ENCODE assay signal across 16 cellular contexts in genomic region chr21:36696390-36696639, GRCh38. TPM values are rescaled to one million over a fixed set of nuclear protein-coding genes. Genes with fewer than 3 reads are reported as not detected.
DNase-seq lines count a peak whose midpoint lies in the region; ATAC-seq and TF ChIP-seq lines count a peak whose summit lies in the region.
"Had no signal": no experiment of that assay in that cellular context is flagged by ENCODE, and none has a peak within 500 bp of the region (broad histone marks: within the 10 kb centered on the region; RNA-seq: fewer than 3 reads in every experiment).

No MANE protein-coding gene starts in this region.

- WGBS in esophagus, 2 donors, result 10% methylated on average over 10 to 11 of the region's 11 CpGs

- H3K4me3 ChIP-seq in GM23338, result peak overlapping the region; percentile 59
- peak overlapping the region; percentile 66 to 75 for H3K4me3 ChIP-seq in esophagus (ENCODE audit: low read depth in 1 of 2, low read length in 2 of 2)
- no peak overlapping the region for H3K4me3 ChIP-seq in neural progenitor cell
- H3K4me3 ChIP-seq: K562 had no signal

- H3K36me3 Mint-ChIP-seq in GM23338 (ENCODE audit: low read depth), result no peaks in the 10 kb centered on the region; the same call in 2 of the 3 replicates
- peaks cover 2% of the 10 kb centered on the region for H3K36me3 Mint-ChIP-seq in neural progenitor cell

- H3K4me1 Mint-ChIP-seq in GM23338 (peaks cover 51% of the 10 kb centered on the region), neural progenitor cell (peaks cover 38% of the 10 kb centered on the region)

- H3K9me3 ChIP-seq in esophagus (ENCODE audit: control insufficient read depth in 2 of 2, insufficient read depth in 1 of 2, low read depth in 1 of 2, low read length in 1 of 2) (peaks cover 0 to 3% of the 10 kb centered on the region in 2 donors), neural progenitor cell (ENCODE audit: low read depth) (no peaks in the 10 kb centered on the region)
- H3K9me3 ChIP-seq: Caco-2 had no signal

- H3K9me3 Mint-ChIP-seq in GM23338 (peaks cover 10% of the 10 kb centered on the region), neural progenitor cell (no peaks in the 10 kb centered on the region)

- H3K36me3 ChIP-seq in GM23338 (ENCODE audit: insufficient read depth) (no peaks in the 10 kb centered on the region), esophagus (ENCODE audit: control insufficient read depth in 2 of 2, insufficient read depth in 2 of 2, low read length in 1 of 2) (peaks cover 0 to 4% of the 10 kb centered on the region in 2 donors), neural progenitor cell (no peaks in the 10 kb centered on the region)

- H3K79me2 ChIP-seq in GM23338 (replicated peaks; ENCODE audit: insufficient read depth), result no peaks in the 10 kb centered on the region
- no peaks in the 10 kb centered on the region for H3K79me2 ChIP-seq in neural progenitor cell (ENCODE audit: low read depth)

- TF ChIP-seq CTCF in GM23338 (conservative IDR thresholded peaks at IDR 0.05; ENCODE audit: low read depth in 2 of 2), result no peak
- no peak for TF ChIP-seq CTCF in RWPE1 (conservative IDR thresholded peaks at IDR 0.05; ENCODE audit: low read depth)
- TF ChIP-seq CTCF in neural progenitor cell (IDR thresholded peaks at IDR 0.05), result no peak

- H2AFZ ChIP-seq in GM23338 (peak overlapping the region; percentile 43; the same call in 1 of the 2 replicates), neural progenitor cell (replicated peaks) (no peak overlapping the region)

- H4K20me1 ChIP-seq in GM23338 (replicated peaks; ENCODE audit: insufficient read depth), result peaks cover 28% of the 10 kb centered on the region
- H4K20me1 ChIP-seq in neural progenitor cell (ENCODE audit: low read depth), result peaks cover 96% of the 10 kb centered on the region

- H3K27me3 ChIP-seq in GM23338 (ENCODE audit: insufficient read depth), result peaks cover 100% of the 10 kb centered on the region
- peaks cover 0 to 4% of the 10 kb centered on the region in 2 donors for H3K27me3 ChIP-seq in esophagus (ENCODE audit: control insufficient read depth in 1 of 2, insufficient read depth in 2 of 2, low read length in 2 of 2)
- peaks cover 100% of the 10 kb centered on the region for H3K27me3 ChIP-seq in neural progenitor cell

- H3K4me2 ChIP-seq in GM23338 (peak overlapping the region; percentile 78), neural progenitor cell (no peak overlapping the region)

- no peak overlapping the region for H3K9ac ChIP-seq in neural progenitor cell

- CTCF ChIA-PET in RWPE1 (lab: Yijun Ruan, JAX), result no interaction called here

- DNase-seq in GM23338 (ENCODE audit: low spot score) (peak; percentile 55), RWPE1 (ENCODE audit: low spot score) (no peak), neural progenitor cell (ENCODE audit: low spot score) (peak; percentile 31)
- DNase-seq in activated CD8-positive, alpha-beta memory T cell treated with anti-CD3 and anti-CD28 coated beads, Interleukin-2, amount 50 U/mL, for 4 hours, result no peak
- DNase-seq: Caco-2; EL; NCI-H1417 treated with DMSO at 0.1 percent for 48 hours; NCI-H2029; NCI-H446 treated with DMSO at 0.1 percent for 48 hours; NK-92 treated with Interleukin-12 subunit alpha and Interleukin-12 subunit beta, amount 100 ng/mL, for 24 hours; SIG-M5 had no signal

- peaks cover 10% of the 10 kb centered on the region for H3F3A ChIP-seq in GM23338 (replicated peaks; ENCODE audit: low read depth)
- peaks cover 28% of the 10 kb centered on the region for H3F3A ChIP-seq in neural progenitor cell (ENCODE audit: low read depth)

- H3K27ac Mint-ChIP-seq in GM23338 (no peak overlapping the region), neural progenitor cell (no peak overlapping the region)

- ATAC-seq in GM23338 (no peak), HG03045 (IDR thresholded peaks at IDR 0.05; ENCODE audit: unreplicated experiment) (no peak), GM21390 (IDR thresholded peaks at IDR 0.05; ENCODE audit: unreplicated experiment) (no peak)
- ATAC-seq: K562 had no signal

- H3K27ac ChIP-seq in GM23338 (ENCODE audit: low read depth), result no peak overlapping the region
- H3K27ac ChIP-seq in RWPE1, result peak overlapping the region; percentile 94
- H3K27ac ChIP-seq in esophagus (ENCODE audit: low read depth in 2 of 2, low read length in 1 of 2), result peak overlapping the region; percentile 51 to 90
- no peak overlapping the region for H3K27ac ChIP-seq in neural progenitor cell

- H3K4me3 Mint-ChIP-seq in GM23338, result peak overlapping the region; percentile 23; the same call in 2 of the 3 replicates
- no peak overlapping the region for H3K4me3 Mint-ChIP-seq in neural progenitor cell

- POLR2A ChIA-PET in RWPE1 (lab: Yijun Ruan, JAX; ENCODE audit: low non-redundant PET), result no interaction called here

- H3K9me2 ChIP-seq in GM23338 (ENCODE audit: insufficient read depth), result no peaks in the 10 kb centered on the region

- peaks cover 95% of the 10 kb centered on the region for H3K27me3 Mint-ChIP-seq in GM23338 (ENCODE audit: insufficient read depth, low read depth, poor library complexity)
- peaks cover 81% of the 10 kb centered on the region for H3K27me3 Mint-ChIP-seq in neural progenitor cell (ENCODE audit: insufficient read depth, low read depth)

- H3K4me1 ChIP-seq in GM23338 (ENCODE audit: insufficient read depth) (peaks cover 68% of the 10 kb centered on the region), esophagus (ENCODE audit: control insufficient read depth in 2 of 2, insufficient read depth in 2 of 2, low read length in 1 of 2) (peaks cover 5 to 8% of the 10 kb centered on the region in 2 donors), neural progenitor cell (peaks cover 51% of the 10 kb centered on the region)
- H3K4me1 ChIP-seq: Caco-2 had no signal

TF ChIP-seq in GM23338, 12 proteins besides CTCF, POLR2A, EP300 and RAD21:
- TF ChIP-seq ZNF331 (CRISPR knock-in tag; IDR thresholded peaks at IDR 0.05; ENCODE audit: low read depth), result no peak
- TF ChIP-seq EZH2 (IDR thresholded peaks at IDR 0.05; ENCODE audit: low read depth, unreplicated experiment), result no peak
- TF ChIP-seq EZH2phosphoT487 (IDR thresholded peaks at IDR 0.05; ENCODE audit: unreplicated experiment), result no peak
- no peak for TF ChIP-seq CREB1 (CRISPR knock-in tag; IDR thresholded peaks at IDR 0.05; ENCODE audit: low read depth)

RNA-seq across cellular contexts. Expression of gene SIM2, which starts 2.6 kb away (rescaled TPM):
- 0.49 and 1.4 TPM in 2 replicates for total RNA-seq in GM23338 (2014; rRNA removed; shearing (Covaris generic))
- polyA plus RNA-seq in GM23338 (2016; fragmentation: Nextera tagmentation; extraction: Ambion mirVana) (0.16 and 0.24 TPM in 2 replicates), esophagus (10 to 100 TPM; 18.7 to 42.9 TPM)
- total RNA-seq in neural progenitor cell (ENCODE audit: low replicate concordance), result not detected in 2 replicates
- total RNA-seq: OCI-LY7 had no signal

Comparison
In these comparisons a context has a peak if more than half of its experiments do, and no peak if none do; other contexts are left out.
1. DNase-seq: peak in GM23338 (single experiment) and neural progenitor cell (single experiment); none in RWPE1 (single experiment) and activated CD8-positive, alpha-beta memory T cell treated with anti-CD3 and anti-CD28 coated beads, Interleukin-2, amount 50 U/mL, for 4 hours (single experiment).
2. H3K27ac ChIP-seq: peak in RWPE1 (single experiment) and esophagus (2 of 2); none in GM23338 (single experiment) and neural progenitor cell (single experiment).